In genomic region chrX:37580080-37580479, GRCh38 we compare ENCODE assay signal across 31 cellular contexts. TPM values are rescaled to one million over a fixed set of nuclear protein-coding genes. Genes with fewer than 3 reads are reported as not detected.
"Had no signal": no experiment of that assay in that cellular context is flagged by ENCODE, and none has a peak within 500 bp of the region (broad histone marks: within the 10 kb centered on the region; RNA-seq: fewer than 3 reads in every experiment).

No MANE protein-coding gene starts in this region.

- H3K27ac Mint-ChIP-seq: activated CD4-positive, alpha-beta T cell treated with anti-CD3 and anti-CD28 coated beads, Interleukin-2, amount 10 ng/mL, durations not matched to agents 24 days and 14 days; activated CD8-positive, alpha-beta T cell treated with anti-CD3 and anti-CD28 coated beads for 36 hours; activated naive CD4-positive, alpha-beta T cell treated with anti-CD3 and anti-CD28 coated beads, Interleukin-2, amount 50 U/mL, for 24 hours; activated T-helper 2 cell treated with anti-CD3 and anti-CD28 coated beads, Interferon-gamma antibody, Interleukin-2, Interleukin-4, amounts not matched to agents 10 μg/mL and 5 μg/mL and 100 μg/mL, durations not matched to agents 14 hours and 24 hours and 36 hours; brain had no signal

- H3K9me3 ChIP-seq: adrenal gland, MG63 had no signal

- H3K27ac ChIP-seq: adrenal gland, PC-9, RWPE1 had no signal

- FAIRE-seq: RCC 7860, TTC549 had no signal

- H3K4me1 Mint-ChIP-seq: activated CD4-positive, alpha-beta T cell treated with anti-CD3 and anti-CD28 coated beads, Interleukin-2, amount 10 ng/mL, durations not matched to agents 24 days and 14 days; activated naive CD4-positive, alpha-beta T cell treated with anti-CD3 and anti-CD28 coated beads, Interleukin-2, amount 50 U/mL, for 24 hours; brain had no signal

- H3K27me3 ChIP-seq: MG63 had no signal

- H3K4me3 ChIP-seq: adrenal gland, MG63, PC-9 had no signal

- H3K4me1 ChIP-seq: adrenal gland had no signal

- H3K36me3 ChIP-seq: adrenal gland, MG63 had no signal

- ATAC-seq: activated CD8-positive, alpha-beta T cell treated with anti-CD3 and anti-CD28 coated beads for 36 hours; Right ventricle myocardium inferior; SK-N-SH treated with all-trans-retinoic acid at 6 μM for 48 hours had no signal

- H3K4me3 Mint-ChIP-seq: activated CD4-positive, alpha-beta T cell treated with anti-CD3 and anti-CD28 coated beads, Interleukin-2, amount 10 ng/mL, durations not matched to agents 24 days and 14 days; activated CD8-positive, alpha-beta T cell treated with anti-CD3 and anti-CD28 coated beads for 36 hours; activated naive CD4-positive, alpha-beta T cell treated with anti-CD3 and anti-CD28 coated beads, Interleukin-2, amount 50 U/mL, for 24 hours; brain had no signal

- H3K27me3 Mint-ChIP-seq: activated CD4-positive, alpha-beta T cell treated with anti-CD3 and anti-CD28 coated beads, Interleukin-2, amount 10 ng/mL, durations not matched to agents 24 days and 14 days had no signal

- H3K36me3 Mint-ChIP-seq: activated naive CD4-positive, alpha-beta T cell treated with anti-CD3 and anti-CD28 coated beads, Interleukin-2, amount 50 U/mL, for 24 hours; brain had no signal

- DNase-seq: activated CD4-positive, alpha-beta T cell treated with anti-CD3 and anti-CD28 coated beads, Interleukin-2, amount 10 ng/mL, durations not matched to agents 24 days and 14 days; activated CD4-positive, alpha-beta T cell treated with anti-CD3 and anti-CD28 coated beads, Interleukin-2, amount 50 U/mL, for 4 hours; activated CD8-positive, alpha-beta T cell treated with anti-CD3 and anti-CD28 coated beads for 36 hours; activated gamma-delta T cell; activated naive CD4-positive, alpha-beta T cell treated with Interleukin-2 at 50 U/mL for 16 hours; activated T-cell treated with anti-CD3 and anti-CD28 coated beads, Interleukin-2, amount 50 U/mL, for 1 hour; adrenal gland; central memory CD4-positive, alpha-beta T cell; Karpas-422; KBM-7; MG63; NCI-H1048; NCI-H1105 treated with DMSO at 0.1 percent for 48 hours; NCI-H1436; NCI-H1694 treated with DMSO at 0.1 percent for 48 hours; NCI-H2029; NCI-H345; NCI-H524 treated with DMSO at 0.1 percent for 48 hours; PC-9; SIG-M5; SW 1271; T1000 had no signal

- H3K9me3 Mint-ChIP-seq: activated CD4-positive, alpha-beta T cell treated with anti-CD3 and anti-CD28 coated beads, Interleukin-2, amount 10 ng/mL, durations not matched to agents 24 days and 14 days; activated CD8-positive, alpha-beta T cell treated with anti-CD3 and anti-CD28 coated beads for 36 hours; activated naive CD4-positive, alpha-beta T cell treated with anti-CD3 and anti-CD28 coated beads, Interleukin-2, amount 50 U/mL, for 24 hours; activated T-helper 2 cell treated with anti-CD3 and anti-CD28 coated beads, Interferon-gamma antibody, Interleukin-2, Interleukin-4, amounts not matched to agents 10 μg/mL and 5 μg/mL and 100 μg/mL, durations not matched to agents 14 hours and 24 hours and 36 hours had no signal

RNA-seq across cellular contexts. Expression of gene LANCL3, which starts 8.6 kb away (rescaled TPM):
- total RNA-seq: SK-MEL-5 had no signal
